ENCODE assay signal across 8 cellular contexts in genomic region chrX:54807524-54808108, GRCh38. TPM values are rescaled to one million over a fixed set of nuclear protein-coding genes. Genes with fewer than 3 reads are reported as not detected.
A peak's percentile ranks its signal among the peaks of the same experiment; 100 is the strongest.
DNase-seq lines count a peak whose midpoint lies in the region; ATAC-seq and TF ChIP-seq lines count a peak whose summit lies in the region.

MAGED2 (plus strand) TSS chrX:54807745; CDS start chrX:54809332, 1,587 bp downstream.

- 0 to 35% (median 17%) methylated on average over 17 of the region's 17 CpGs for WGBS in heart left ventricle, 4 donors
- WGBS in ovary, 3 donors = 20 to 29% (median 25%) methylated on average over 17 of the region's 17 CpGs

- intact Hi-C loops in ascending aorta (cut with DNase I) = loop anchor here (1.0 to 10.0 kb wide), 10 partner anchors 115 to 1720 kb away; partner anchors contain the start of genes FAM120C, HUWE1, PHF8 and TRO
- intact Hi-C loops in heart left ventricle (cut with DNase I) = loop anchor here in 5 of 10 donors (2.0 to 10.0 kb wide), 5 partner anchors 163 to 765 kb away; partner anchors contain the start of genes APEX2 (in 2 of the 5) and PHF8 (in 1 of the 5)
- intact Hi-C loops in ovary (cut with DNase I) = no loop called here

- peak; percentile 52 for DNase-seq in DMS53 (lab: John Stamatoyannopoulos, UW)
- DNase-seq in DMS53 treated with DMSO at 0.1 percent for 48 hours (lab: John Stamatoyannopoulos, UW; ENCODE audit: unreplicated experiment) = no peak
- DNase-seq in SK-MEL-5 (ENCODE audit: low read depth, low spot score) = peak; percentile 7
- peak in 1 of 2 donors; percentile 71 for DNase-seq in ascending aorta (ENCODE audit: low spot score in 2 of 2)
- peak in 4 of 5 donors; percentile 39 to 49 (median 42) for DNase-seq in heart left ventricle
- peak; percentile 57 to 74 (median 64) for DNase-seq in ovary
- DNase-seq in GM13976 (ENCODE audit: low spot score) = no peak

- TF ChIP-seq EP300 in ovary (IDR thresholded peaks at IDR 0.05) = no peak

- in situ Hi-C loops in SK-MEL-5 (cut with HindIII; ENCODE audit: low pct_unique_long_range_greater_than_20kb, low sequenced_read_pairs) = no loop called here
- in situ Hi-C loops in GM13976 (cut with MboI; ENCODE audit: low sequenced_read_pairs, unreplicated experiment) = no loop called here

- peaks cover 16 to 27% of the 10 kb centered on the region in 2 donors for H3K36me3 ChIP-seq in ascending aorta
- peaks cover 0 to 33% (median 20%) of the 10 kb centered on the region in 9 donors for H3K36me3 ChIP-seq in heart left ventricle
- H3K36me3 ChIP-seq in ovary = no peaks in the 10 kb centered on the region

- H3K4me1 ChIP-seq in ascending aorta (peaks cover 0 to 9% of the 10 kb centered on the region in 2 donors), heart left ventricle (peaks cover 0 to 18% (median 7%) of the 10 kb centered on the region in 12 donors), ovary (ENCODE audit: insufficient read depth) (peaks cover 4% of the 10 kb centered on the region)

- TF ChIP-seq POLR2A in heart left ventricle (IDR thresholded peaks at IDR 0.05) = peak in 1 of 2 donors; percentile 20
- TF ChIP-seq POLR2A in ovary (IDR thresholded peaks at IDR 0.05) = peak; percentile 43

- peak within 1 kb of the TSS; percentile 82 to 88 for H3K27ac ChIP-seq in ascending aorta
- peak within 1 kb of the TSS; percentile 78 to 98 (median 89) for H3K27ac ChIP-seq in heart left ventricle
- H3K27ac ChIP-seq in ovary = peak within 1 kb of the TSS; percentile 88 to 91

- H3K4me3 ChIP-seq in ascending aorta (peak within 1 kb of the TSS; percentile 56 to 66), heart left ventricle (peak within 1 kb of the TSS; percentile 46 to 99 (median 71)), ovary (peak within 1 kb of the TSS; percentile 49)

- H3K9me3 ChIP-seq in ascending aorta (no peaks in the 10 kb centered on the region), heart left ventricle (no peaks in the 10 kb centered on the region), ovary (no peaks in the 10 kb centered on the region)

- ATAC-seq in heart left ventricle (peak; percentile 59 to 72 (median 66)), GM21576 (IDR thresholded peaks at IDR 0.05; ENCODE audit: unreplicated experiment) (no peak)

- H3K27me3 ChIP-seq in ascending aorta (no peaks in the 10 kb centered on the region), heart left ventricle (peaks cover 0 to 4% (median 0%) of the 10 kb centered on the region in 9 donors), ovary (no peaks in the 10 kb centered on the region)

- TF ChIP-seq CTCF in ascending aorta (IDR thresholded peaks at IDR 0.05) = no peak
- TF ChIP-seq CTCF in heart left ventricle (IDR thresholded peaks at IDR 0.05) = no peak
- TF ChIP-seq CTCF in ovary (IDR thresholded peaks at IDR 0.05) = no peak
- TF ChIP-seq CTCF in GM13976 (IDR thresholded peaks at IDR 0.05; ENCODE audit: borderline replicate concordance, control extremely low read depth, extremely low read depth, insufficient read depth, missing control alignments) = no peak

RNA-seq across cellular contexts. Expression of gene MAGED2, which starts in this region (rescaled TPM):
- total RNA-seq in SK-MEL-5 (2014; rRNA removed; shearing (Covaris generic)) = 84.7 and 92.2 TPM in 2 replicates
- polyA plus RNA-seq in SK-MEL-5 (2015; cell fraction: cytosol; rRNA removed) = 73.3 and 90.9 TPM in 2 replicates
- polyA plus RNA-seq in SK-MEL-5 (2015; cell fraction: nucleus; rRNA removed) = 216 and 284 TPM in 2 replicates
- 187 TPM for total RNA-seq in ascending aorta
- total RNA-seq in heart left ventricle = 100 to 1,000 TPM in 5 of 9 donors, 10 to 100 TPM in 4; 80.7 to 126 (median 102) TPM
- 10 to 100 TPM; 59.3 to 90.9 TPM for polyA plus RNA-seq in heart left ventricle
- 100 to 1,000 TPM; 190 to 302 (median 250) TPM for total RNA-seq in ovary
- 100 to 1,000 TPM; 238 to 279 TPM for polyA plus RNA-seq in ovary

Comparison
In these comparisons a context has a peak if more than half of its experiments do, and no peak if none do; other contexts are left out.
1. DNase-seq: peak in DMS53 (single experiment), SK-MEL-5 (single experiment), heart left ventricle (4 of 5) and ovary (5 of 5); none in DMS53 treated with DMSO at 0.1 percent for 48 hours (single experiment) and GM13976 (single experiment).
2. Peak in every context shown above with its lines, with median percentiles within 50 percentile points of each other: H3K27ac ChIP-seq and H3K4me3 ChIP-seq.